ENCODE assay signal across 32 cellular contexts in the genomic region with DNA sequence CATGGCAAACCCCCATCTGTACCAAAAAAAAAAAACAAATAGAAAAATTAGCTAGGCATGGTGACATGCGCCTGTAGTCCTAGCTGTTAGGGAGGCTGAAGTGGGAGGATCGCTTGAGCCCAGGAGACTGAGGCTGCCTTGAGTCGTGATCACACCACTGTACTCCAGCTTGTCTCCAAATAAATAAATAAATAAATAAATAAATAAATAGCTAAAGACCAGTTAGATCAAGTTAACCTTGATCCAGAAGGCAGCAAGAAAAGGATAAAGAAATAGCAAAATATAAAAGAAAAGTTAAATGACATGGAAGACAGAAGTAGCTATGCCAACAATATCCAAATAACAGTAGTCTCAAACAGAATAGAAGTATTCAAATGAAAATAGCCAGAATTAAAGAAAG.
"Had no signal": no experiment of that assay in that cellular context is flagged by ENCODE, and none has a peak within 500 bp of the region (broad histone marks: within the 10 kb centered on the region; RNA-seq: fewer than 3 reads in every experiment).

No MANE protein-coding gene starts in this region.

- H3K4me1 Mint-ChIP-seq: activated CD4-positive, alpha-beta memory T cell treated with anti-CD3 and anti-CD28 coated beads, Interleukin-2, amount 10 ng/mL, durations not matched to agents 7 days and 5 days; activated CD8-positive, alpha-beta memory T cell treated with anti-CD3 and anti-CD28 coated beads, Interleukin-2, amount 10 ng/mL, durations not matched to agents 7 days and 5 days had no signal

- DNase-seq: activated CD4-positive, alpha-beta memory T cell treated with anti-CD3 and anti-CD28 coated beads, Interleukin-2, amount 10 ng/mL, durations not matched to agents 7 days and 5 days; activated CD4-positive, alpha-beta T cell treated with anti-CD3 and anti-CD28 coated beads for 1 hour; activated CD4-positive, alpha-beta T cell treated with anti-CD3 and anti-CD28 coated beads for 48 hours; activated CD4-positive, CD25-positive, alpha-beta regulatory T cell; activated CD8-positive, alpha-beta memory T cell treated with anti-CD3 and anti-CD28 coated beads for 24 hours; activated CD8-positive, alpha-beta memory T cell treated with anti-CD3 and anti-CD28 coated beads, Interleukin-2, amount 10 ng/mL, durations not matched to agents 7 days and 5 days; activated CD8-positive, alpha-beta memory T cell treated with anti-CD3 and anti-CD28 coated beads, Interleukin-2, amount 50 U/mL, for 48 hours; activated effector memory CD4-positive, alpha-beta T cell treated with Interleukin-2 at 50 U/mL for 16 hours; activated naive CD4-positive, alpha-beta T cell treated with anti-CD3 and anti-CD28 coated beads, Interleukin-2, amount 50 U/mL, for 16 hours; activated naive CD8-positive, alpha-beta T cell treated with anti-CD3 and anti-CD28 coated beads, Interleukin-2, amount 10 ng/mL, durations not matched to agents 7 days and 5 days; activated T-cell treated with anti-CD3 and anti-CD28 coated beads, Interleukin-2, amount 50 U/mL, for 48 hours; amygdala; NCI-H1092 treated with DMSO at 0.1 percent for 48 hours; NCI-H1417; NCI-H146; NCI-H187; NCI-H2029 treated with DMSO at 0.1 percent for 48 hours; NCI-H2107; NCI-H2171; NCI-H510A; NCI-H526; NCI-H748 treated with DMSO at 0.1 percent for 48 hours; NK-92 treated with Interleukin-12 subunit alpha and Interleukin-12 subunit beta, amount 100 ng/mL, for 24 hours; PC-3; SHP77; SJCRH30; T1000; WERI-Rb-1 had no signal

- H3K27ac ChIP-seq: ascending aorta, cardiac muscle cell, KMS-11, SJCRH30, SK-N-MC, WERI-Rb-1 had no signal

- H3K27ac Mint-ChIP-seq: activated CD4-positive, alpha-beta memory T cell treated with anti-CD3 and anti-CD28 coated beads, Interleukin-2, amount 10 ng/mL, durations not matched to agents 7 days and 5 days; activated CD8-positive, alpha-beta memory T cell treated with anti-CD3 and anti-CD28 coated beads, Interleukin-2, amount 10 ng/mL, durations not matched to agents 7 days and 5 days; activated naive CD8-positive, alpha-beta T cell treated with anti-CD3 and anti-CD28 coated beads, Interleukin-2, amount 10 ng/mL, durations not matched to agents 7 days and 5 days had no signal

- ATAC-seq: activated CD8-positive, alpha-beta memory T cell treated with anti-CD3 and anti-CD28 coated beads, Interleukin-2, amount 10 ng/mL, durations not matched to agents 7 days and 5 days; PC-3 had no signal

- H3K36me3 ChIP-seq: WERI-Rb-1 had no signal

- H3K9me3 ChIP-seq: ascending aorta, SJCRH30 had no signal

- H3K4me1 ChIP-seq: SJCRH30 had no signal

- H3K4me3 ChIP-seq: ascending aorta, cardiac muscle cell, SJCRH30, SK-N-MC had no signal

- H3K36me3 Mint-ChIP-seq: activated CD8-positive, alpha-beta memory T cell treated with anti-CD3 and anti-CD28 coated beads, Interleukin-2, amount 10 ng/mL, durations not matched to agents 7 days and 5 days; activated naive CD8-positive, alpha-beta T cell treated with anti-CD3 and anti-CD28 coated beads, Interleukin-2, amount 10 ng/mL, durations not matched to agents 7 days and 5 days had no signal

- H3K27me3 ChIP-seq: ascending aorta, cardiac muscle cell, SJCRH30 had no signal

- H3K4me3 Mint-ChIP-seq: activated CD4-positive, alpha-beta memory T cell treated with anti-CD3 and anti-CD28 coated beads, Interleukin-2, amount 10 ng/mL, durations not matched to agents 7 days and 5 days; activated CD8-positive, alpha-beta memory T cell treated with anti-CD3 and anti-CD28 coated beads, Interleukin-2, amount 10 ng/mL, durations not matched to agents 7 days and 5 days; activated naive CD8-positive, alpha-beta T cell treated with anti-CD3 and anti-CD28 coated beads, Interleukin-2, amount 10 ng/mL, durations not matched to agents 7 days and 5 days had no signal

- H3K27me3 Mint-ChIP-seq: activated CD4-positive, alpha-beta memory T cell treated with anti-CD3 and anti-CD28 coated beads, Interleukin-2, amount 10 ng/mL, durations not matched to agents 7 days and 5 days; activated CD8-positive, alpha-beta memory T cell treated with anti-CD3 and anti-CD28 coated beads, Interleukin-2, amount 10 ng/mL, durations not matched to agents 7 days and 5 days; activated naive CD8-positive, alpha-beta T cell treated with anti-CD3 and anti-CD28 coated beads, Interleukin-2, amount 10 ng/mL, durations not matched to agents 7 days and 5 days had no signal

- H3K9me3 Mint-ChIP-seq: activated CD4-positive, alpha-beta memory T cell treated with anti-CD3 and anti-CD28 coated beads, Interleukin-2, amount 10 ng/mL, durations not matched to agents 7 days and 5 days; activated naive CD8-positive, alpha-beta T cell treated with anti-CD3 and anti-CD28 coated beads, Interleukin-2, amount 10 ng/mL, durations not matched to agents 7 days and 5 days had no signal
